Comparison of ENCODE assay signal across 11 cellular contexts in genomic region chr2:152046940-152047339, GRCh38. TPM values are rescaled to one million over a fixed set of nuclear protein-coding genes. Genes with fewer than 3 reads are reported as not detected.
DNase-seq lines count a peak whose midpoint lies in the region; ATAC-seq and TF ChIP-seq lines count a peak whose summit lies in the region.
"Had no signal": no experiment of that assay in that cellular context is flagged by ENCODE, and none has a peak within 500 bp of the region (broad histone marks: within the 10 kb centered on the region; RNA-seq: fewer than 3 reads in every experiment).

No MANE protein-coding gene starts in this region.

- ATAC-seq in GM18870 (IDR thresholded peaks at IDR 0.05; ENCODE audit: unreplicated experiment): peak; percentile 76
- peak; percentile 64 for ATAC-seq in GM21723 (IDR thresholded peaks at IDR 0.05; ENCODE audit: unreplicated experiment)
- peak; percentile 68 for ATAC-seq in HG03342 (IDR thresholded peaks at IDR 0.05; ENCODE audit: unreplicated experiment)
- ATAC-seq in Right ventricle myocardium superior (ENCODE audit: poor library complexity): no peak
- no peak for ATAC-seq in natural killer cell
- ATAC-seq in left colon: no peak
- ATAC-seq: left cardiac atrium had no signal

- intact Hi-C loops in Right ventricle myocardium superior (cut with DNase I) (no loop called here), natural killer cell (cut with micrococcal nuclease) (no loop called here), left colon (cut with DNase I, micrococcal nuclease) (no loop called here)

- no peaks in the 10 kb centered on the region for H3K9me3 Mint-ChIP-seq in natural killer cell

- H3K4me1 Mint-ChIP-seq in natural killer cell: peaks cover 0 to 5% of the 10 kb centered on the region in 2 donors

- TF ChIP-seq CTCF in natural killer cell (IDR thresholded peaks at IDR 0.05): no peak

- DNase-seq in left kidney (ENCODE audit: low read depth, low spot score) (peak; percentile 65), Right ventricle myocardium superior (no peak), natural killer cell (no peak), left colon (no peak)
- DNase-seq in central memory CD4-positive, alpha-beta T cell: no peak
- DNase-seq: activated CD8-positive, alpha-beta memory T cell treated with anti-CD3 and anti-CD28 coated beads for 24 hours; GDM1; left cardiac atrium had no signal

- no peaks in the 10 kb centered on the region for H3K36me3 Mint-ChIP-seq in natural killer cell

- H3K4me3 Mint-ChIP-seq in natural killer cell: no peak overlapping the region

- no peak overlapping the region for H3K27ac Mint-ChIP-seq in natural killer cell

- H3K27me3 Mint-ChIP-seq in natural killer cell (ENCODE audit: low read depth in 2 of 2): peaks cover 0 to 3% of the 10 kb centered on the region in 2 donors

RNA-seq across cellular contexts. Expression of gene CACNB4, which starts 51.9 kb away (rescaled TPM):
- total RNA-seq in Right ventricle myocardium superior: 0.46 TPM
- total RNA-seq in natural killer cell: under 1 TPM; 0.56 to 0.93 (median 0.73) TPM
- total RNA-seq in left colon: 1 to 10 TPM in 1 of 2 donors, under 1 TPM in 1; 0.55 to 1.3 TPM

Comparison
In these comparisons a context has a peak if more than half of its experiments do, and no peak if none do; other contexts are left out.
1. ATAC-seq: peak in GM18870 (single experiment), GM21723 (single experiment) and HG03342 (single experiment); none in Right ventricle myocardium superior (single experiment), natural killer cell (0 of 3) and left colon (single experiment).